ENCODE assay signal across 11 cellular contexts in genomic region chr5:57825026-57825683, GRCh38.
DNase-seq lines count a peak whose midpoint lies in the region; ATAC-seq lines count a peak whose summit lies in the region.
"Had no signal": no experiment of that assay in that cellular context is flagged by ENCODE, and none has a peak within 500 bp of the region (broad histone marks: within the 10 kb centered on the region; RNA-seq: fewer than 3 reads in every experiment).

No MANE protein-coding gene starts in this region.

- intact Hi-C loops in sciatic nerve (cut with DNase I): no loop called here

- ATAC-seq in HG03565 (IDR thresholded peaks at IDR 0.05; ENCODE audit: unreplicated experiment) (no peak), sciatic nerve (no peak), HG03039 (IDR thresholded peaks at IDR 0.05; ENCODE audit: unreplicated experiment) (no peak)
- ATAC-seq: activated naive CD4-positive, alpha-beta T cell treated with anti-CD3 and anti-CD28 coated beads, Interleukin-2, amount 50 U/mL, for 72 hours; T-helper 17 cell had no signal

- DNase-seq in EL (peak; percentile 97), NCI-H460 (ENCODE audit: extremely low read depth, low read depth) (peak; percentile 36), dedifferentiated amniotic fluid mesenchymal stem cell (ENCODE audit: extremely low spot score) (peak; percentile 84), non-pigmented ciliary epithelial cell (ENCODE audit: low read depth) (peak; percentile 84), midbrain (lab: John Stamatoyannopoulos, UW) (no peak), sciatic nerve (ENCODE audit: low spot score) (no peak)
- DNase-seq: Caco-2, T-helper 17 cell had no signal

Comparison
In these comparisons a context has a peak if more than half of its experiments do, and no peak if none do; other contexts are left out.
1. DNase-seq: peak in EL (single experiment), NCI-H460 (single experiment), dedifferentiated amniotic fluid mesenchymal stem cell (single experiment) and non-pigmented ciliary epithelial cell (single experiment); none in midbrain (single experiment) and sciatic nerve (single experiment).